Comparison of ENCODE assay signal across 17 cellular contexts in genomic region chr2:100272848-100273329, GRCh38. TPM values are rescaled to one million over a fixed set of nuclear protein-coding genes. Genes with fewer than 3 reads are reported as not detected.
DNase-seq lines count a peak whose midpoint lies in the region; ATAC-seq and TF ChIP-seq lines count a peak whose summit lies in the region.
"Had no signal": no experiment of that assay in that cellular context is flagged by ENCODE, and none has a peak within 500 bp of the region (broad histone marks: within the 10 kb centered on the region; RNA-seq: fewer than 3 reads in every experiment).

No MANE protein-coding gene starts in this region.

- no peak overlapping the region for H3K4me3 Mint-ChIP-seq in endodermal cell
- H3K4me3 Mint-ChIP-seq: activated CD4-positive, alpha-beta T cell treated with anti-CD3 and anti-CD28 coated beads for 36 hours; dendritic cell treated with granulocyte-macrophage colony-stimulating factor and Interleukin-4, amounts not matched to agents 40 ng/mL and 50 ng/mL, for 4 days; IgD-negative memory B cell had no signal

- H3K27ac Mint-ChIP-seq in endodermal cell: no peak overlapping the region
- H3K27ac Mint-ChIP-seq: activated CD4-positive, alpha-beta T cell treated with anti-CD3 and anti-CD28 coated beads for 36 hours; dendritic cell treated with granulocyte-macrophage colony-stimulating factor and Interleukin-4, amounts not matched to agents 40 ng/mL and 50 ng/mL, for 4 days; IgD-negative memory B cell had no signal

- DNase-seq in SK-N-DZ (ENCODE audit: low spot score) (peak; percentile 88), endodermal cell (peak; percentile 5), left lobe of liver (ENCODE audit: low spot score) (peak; percentile 41)
- DNase-seq: activated CD4-positive, alpha-beta T cell treated with anti-CD3 and anti-CD28 coated beads for 36 hours; activated gamma-delta T cell; NCI-H2081; NCI-H510A treated with DMSO at 0.1 percent for 48 hours; stimulated activated CD4-positive, alpha-beta T cell treated with anti-CD3 and anti-CD28 coated beads, Interleukin-4, amount 100 ng/mL, for 1 hour; substantia nigra; T-helper 9 cell had no signal

- H3K36me3 Mint-ChIP-seq in endodermal cell (ENCODE audit: low read depth): no peaks in the 10 kb centered on the region

- H3K4me1 ChIP-seq in endodermal cell (ENCODE audit: control insufficient read depth, insufficient read depth, low read length): no peaks in the 10 kb centered on the region
- H3K4me1 ChIP-seq in skeletal muscle tissue (ENCODE audit: control insufficient read depth in 3 of 3, insufficient read depth in 3 of 3, low read length in 3 of 3): peaks cover 0 to 3% (median 0%) of the 10 kb centered on the region in 3 donors

- H3K27ac ChIP-seq in endodermal cell (ENCODE audit: low read depth, low read length) (no peak overlapping the region), skeletal muscle tissue (ENCODE audit: low read depth, low read length) (peak overlapping the region; percentile 4)
- H3K27ac ChIP-seq: epithelial cell of prostate had no signal

- TF ChIP-seq CTCF in endodermal cell (conservative IDR thresholded peaks at IDR 0.05): no peak

- H3K9me3 ChIP-seq in endodermal cell (ENCODE audit: control insufficient read depth, low read length): no peaks in the 10 kb centered on the region
- H3K9me3 ChIP-seq in skeletal muscle tissue (ENCODE audit: control insufficient read depth in 3 of 3, low read length in 3 of 3): no peaks in the 10 kb centered on the region

- H3K9me3 Mint-ChIP-seq in endodermal cell: peaks cover 5% of the 10 kb centered on the region
- H3K9me3 Mint-ChIP-seq: dendritic cell treated with granulocyte-macrophage colony-stimulating factor and Interleukin-4, amounts not matched to agents 40 ng/mL and 50 ng/mL, for 4 days; IgD-negative memory B cell had no signal

- 91 to 94% methylated on average over 7 to 10 of the region's 10 CpGs for WGBS in endodermal cell (ENCODE audit: insufficient coverage in 1 of 2, insufficient read length in 1 of 2), 2 experiments

- H3K9ac ChIP-seq in endodermal cell (ENCODE audit: extremely low read depth, low read length, poor library complexity, severe bottlenecking): no peak overlapping the region
- H3K9ac ChIP-seq in skeletal muscle tissue (ENCODE audit: low read depth in 1 of 3, low read length in 3 of 3): no peak overlapping the region

- no peaks in the 10 kb centered on the region for H3K4me1 Mint-ChIP-seq in endodermal cell

- no peaks in the 10 kb centered on the region for H3K27me3 Mint-ChIP-seq in endodermal cell (ENCODE audit: insufficient read depth)
- H3K27me3 Mint-ChIP-seq: activated CD4-positive, alpha-beta T cell treated with anti-CD3 and anti-CD28 coated beads for 36 hours had no signal

- no peaks in the 10 kb centered on the region for H3K36me3 ChIP-seq in endodermal cell (ENCODE audit: control insufficient read depth, insufficient read depth, low read length)
- peaks cover 0 to 11% (median 0%) of the 10 kb centered on the region in 3 donors for H3K36me3 ChIP-seq in skeletal muscle tissue (ENCODE audit: control insufficient read depth in 3 of 3, insufficient read depth in 3 of 3, low read length in 3 of 3)

- H3K27me3 ChIP-seq in endodermal cell (ENCODE audit: control insufficient read depth, insufficient read depth, low read length, poor library complexity, severe bottlenecking) (no peaks in the 10 kb centered on the region), skeletal muscle tissue (ENCODE audit: control insufficient read depth in 3 of 3, insufficient read depth in 3 of 3, low read length in 3 of 3) (no peaks in the 10 kb centered on the region)

- ATAC-seq in left lobe of liver (peak; percentile 19), HG02852 (IDR thresholded peaks at IDR 0.05; ENCODE audit: unreplicated experiment) (no peak), GM19324 (IDR thresholded peaks at IDR 0.05; ENCODE audit: low FRiP score, unreplicated experiment) (no peak), HG02981 (IDR thresholded peaks at IDR 0.05; ENCODE audit: unreplicated experiment) (no peak)
- ATAC-seq: activated CD4-positive, alpha-beta T cell treated with anti-CD3 and anti-CD28 coated beads for 36 hours had no signal

- H3K4me3 ChIP-seq in endodermal cell (ENCODE audit: low read length): no peak overlapping the region
- H3K4me3 ChIP-seq in skeletal muscle tissue (ENCODE audit: low read length in 3 of 3): no peak overlapping the region

RNA-seq across cellular contexts. Expression of gene LONRF2, which starts 49.4 kb away (rescaled TPM):
- polyA plus RNA-seq in SK-N-DZ (2014; cell fraction: cytosol; rRNA removed): 1.0 and 1.5 TPM in 2 replicates
- 1.7 and 2.6 TPM in 2 replicates for polyA plus RNA-seq in SK-N-DZ (2014; cell fraction: nucleus; rRNA removed)
- total RNA-seq in endodermal cell: under 1 TPM; 0.40 to 0.71 TPM
- 0.39 TPM for polyA plus RNA-seq in endodermal cell (2013, experiment 1 of 2)
- polyA plus RNA-seq in endodermal cell (2013, experiment 2 of 2): 0.37 TPM
- 0.68 TPM for total RNA-seq in left lobe of liver
- total RNA-seq in skeletal muscle tissue: 1.0 TPM
- polyA plus RNA-seq: IgD-negative memory B cell had no signal

Comparison
In these comparisons a context has a peak if more than half of its experiments do, and no peak if none do; other contexts are left out.
1. DNase-seq: peak in every context shown above with its lines; median percentile 88 in SK-N-DZ; 41 in left lobe of liver; 5 in endodermal cell.